Comparison of ENCODE assay signal across 10 cellular contexts in the genomic region with DNA sequence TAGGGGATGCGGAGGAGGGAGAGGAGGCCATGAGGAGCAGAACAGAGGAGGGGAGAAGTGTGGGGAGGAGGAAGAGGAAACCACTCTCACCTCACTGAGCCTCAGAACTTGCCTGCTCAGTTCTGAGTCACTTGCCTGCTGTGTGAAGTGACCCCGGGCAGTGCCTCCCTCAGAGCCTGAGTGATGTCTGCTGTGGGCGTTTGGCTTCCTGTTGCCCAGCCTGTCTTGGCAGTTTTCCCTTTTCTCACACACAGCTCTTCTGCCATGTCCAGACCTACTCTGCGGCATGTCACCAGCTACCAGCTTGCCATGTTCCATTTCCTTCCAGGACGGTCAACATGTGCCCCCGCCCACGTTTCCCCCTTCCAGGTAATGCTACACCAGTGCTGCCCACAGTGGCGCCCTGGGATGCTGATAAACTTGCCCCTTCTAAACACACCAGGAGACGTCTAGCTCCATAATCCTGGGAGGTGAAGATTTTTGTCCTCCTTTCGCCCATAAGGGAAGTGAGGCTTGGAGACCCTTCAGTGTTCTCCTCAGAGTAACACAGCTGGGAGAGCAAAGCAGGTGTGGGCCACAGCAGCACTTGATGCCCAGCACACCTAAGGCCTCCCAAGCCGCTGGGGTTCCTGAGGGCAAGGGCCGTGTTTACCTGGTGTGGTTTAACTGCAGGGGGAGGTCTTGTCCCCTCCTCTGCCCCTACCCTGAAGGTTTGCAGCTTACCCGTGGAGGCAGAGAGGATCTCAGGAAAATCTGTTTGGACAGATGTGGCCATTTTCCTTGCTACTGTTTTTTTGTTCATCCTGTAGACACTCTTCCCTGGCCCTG.
DNase-seq lines count a peak whose midpoint lies in the region; ATAC-seq and TF ChIP-seq lines count a peak whose summit lies in the region.
"Had no signal": no experiment of that assay in that cellular context is flagged by ENCODE, and none has a peak within 500 bp of the region (broad histone marks: within the 10 kb centered on the region; RNA-seq: fewer than 3 reads in every experiment).

No MANE protein-coding gene starts in this region.

- H3K36me3 ChIP-seq in colonic mucosa, result no peaks in the 10 kb centered on the region
- H3K36me3 ChIP-seq: right lobe of liver, SJSA1 had no signal

- intact Hi-C loops in colonic mucosa (cut with DNase I), result no loop called here
- intact Hi-C loops in sciatic nerve (cut with DNase I), result no loop called here

- H3K4me3 ChIP-seq in colonic mucosa, result no peak overlapping the region
- H3K4me3 ChIP-seq: right lobe of liver, SJSA1 had no signal

- no peaks in the 10 kb centered on the region for H3K9me3 ChIP-seq in colonic mucosa
- H3K9me3 ChIP-seq: right lobe of liver had no signal

- DNase-seq in GM03348 (ENCODE audit: low spot score) (peak; percentile 59), OCI-M1 (lab: John Stamatoyannopoulos, UW) (peak; percentile 19), colonic mucosa (peak; percentile 12), sciatic nerve (ENCODE audit: low spot score) (peak; percentile 61), DMS114 treated with DMSO at 0.1 percent for 48 hours (lab: John Stamatoyannopoulos, UW; ENCODE audit: unreplicated experiment) (no peak)

- H3K9ac ChIP-seq in colonic mucosa (ENCODE audit: low read depth in 2 of 2, low read length in 2 of 2), result no peak overlapping the region

- no peaks in the 10 kb centered on the region for H3K4me1 ChIP-seq in colonic mucosa
- H3K4me1 ChIP-seq: right lobe of liver, SJSA1 had no signal

- H3K27me3 ChIP-seq in colonic mucosa, result no peaks in the 10 kb centered on the region
- H3K27me3 ChIP-seq: right lobe of liver had no signal

- TF ChIP-seq CTCF in colonic mucosa (IDR thresholded peaks at IDR 0.05), result no peak

- ATAC-seq in sciatic nerve (no peak), GM21360 (IDR thresholded peaks at IDR 0.05; ENCODE audit: unreplicated experiment) (no peak), GM18909 (IDR thresholded peaks at IDR 0.05; ENCODE audit: poor library complexity, unreplicated experiment) (no peak), HG02970 (IDR thresholded peaks at IDR 0.05; ENCODE audit: low FRiP score, unreplicated experiment) (no peak)

- no peak overlapping the region for H3K27ac ChIP-seq in colonic mucosa
- H3K27ac ChIP-seq: right lobe of liver, SJSA1 had no signal
